19 cellular contexts compared by ENCODE assay signal in the genomic region with DNA sequence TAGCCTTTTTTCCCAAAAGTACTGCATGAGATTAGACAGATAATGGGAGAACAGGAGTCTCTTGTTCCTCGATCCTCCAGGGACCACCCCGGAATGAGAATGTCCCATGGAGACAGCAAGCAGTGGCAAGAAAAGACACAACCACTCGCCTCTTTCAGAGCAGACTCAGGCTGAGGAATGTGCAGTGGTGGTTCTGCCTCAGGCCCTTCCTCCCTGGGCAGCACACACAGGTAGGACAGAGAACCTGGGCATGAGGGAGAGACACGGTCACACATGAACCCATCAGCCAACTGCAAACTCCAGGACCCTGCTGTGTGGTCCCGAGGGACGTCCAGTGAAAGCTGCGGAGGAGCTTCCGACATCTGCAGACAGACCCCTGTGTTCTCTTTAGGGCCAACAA. TPM values are rescaled to one million over a fixed set of nuclear protein-coding genes. Genes with fewer than 3 reads are reported as not detected.
DNase-seq lines count a peak whose midpoint lies in the region; ATAC-seq and TF ChIP-seq lines count a peak whose summit lies in the region.
"Had no signal": no experiment of that assay in that cellular context is flagged by ENCODE, and none has a peak within 500 bp of the region (broad histone marks: within the 10 kb centered on the region; RNA-seq: fewer than 3 reads in every experiment).

No MANE protein-coding gene starts in this region.

- H3K27ac ChIP-seq in mammary epithelial cell (ENCODE audit: insufficient read depth, low read depth, low read length) = no peak overlapping the region
- no peak overlapping the region for H3K27ac ChIP-seq in RWPE2 (ENCODE audit: poor library complexity, severe bottlenecking)
- H3K27ac ChIP-seq in substantia nigra (ENCODE audit: low read depth, low read length, poor library complexity, severe bottlenecking) = peak overlapping the region; percentile 8
- H3K27ac ChIP-seq: esophagus muscularis mucosa, lower lobe of right lung, psoas muscle, upper lobe of right lung had no signal

- H3K4me1 ChIP-seq in mammary epithelial cell (ENCODE audit: insufficient read depth, low read length) = peaks cover 10% of the 10 kb centered on the region
- H3K4me1 ChIP-seq in RWPE2 (ENCODE audit: insufficient read depth, poor library complexity, severe bottlenecking) = no peaks in the 10 kb centered on the region
- H3K4me1 ChIP-seq: psoas muscle had no signal

- H3K9me3 Mint-ChIP-seq in MCF 10A (ENCODE audit: unreplicated experiment) = no peaks in the 10 kb centered on the region
- H3K9me3 Mint-ChIP-seq: activated naive CD8-positive, alpha-beta T cell treated with anti-CD3 and anti-CD28 coated beads, Interleukin-2, amount 50 U/mL, for 24 hours; activated T-cell treated with anti-CD3 and anti-CD28 coated beads, Interleukin-2, amount 50 U/mL, for 72 hours; CD8-positive, alpha-beta memory T cell; stimulated activated memory B cell treated with anti-CD40 and anti-IgM and Interleukin-4, amounts not matched to agents 10 μg/mL and 1 μg/mL and 100 μg/mL, for 72 hours had no signal

- WGBS in mammary epithelial cell (ENCODE audit: low coverage, missing lambda C conversion rate) = 3% methylated on average over 7 of the region's 8 CpGs

- peaks cover 13% of the 10 kb centered on the region for H3K4me1 Mint-ChIP-seq in MCF 10A (ENCODE audit: insufficient read depth, unreplicated experiment)
- H3K4me1 Mint-ChIP-seq: stimulated activated memory B cell treated with anti-CD40 and anti-IgM and Interleukin-4, amounts not matched to agents 10 μg/mL and 1 μg/mL and 100 μg/mL, for 72 hours had no signal

- CTCF ChIA-PET in mammary epithelial cell (lab: Charles Lee; ENCODE audit: low non-redundant PET) (interaction anchor here (0.6 kb wide), 1 partner anchor 185 kb away, joined by 3 read pairs; no protein-coding TSS in a partner anchor), MCF 10A (lab: Yijun Ruan, JAX) (interaction anchor here (0.6 to 6.0 kb wide), 30 partner anchors 10 to 983 kb away, joined by 3 to 76 read pairs (median 4); no protein-coding TSS in a partner anchor)

- no peaks in the 10 kb centered on the region for H3K79me2 ChIP-seq in mammary epithelial cell (ENCODE audit: insufficient read depth, low read length)

- intact Hi-C loops in mammary epithelial cell (cut with micrococcal nuclease) (loop anchor here (1.0 to 5.0 kb wide), 4 partner anchors 210 to 983 kb away; no protein-coding TSS in a partner anchor), MCF 10A (cut with micrococcal nuclease) (loop anchor here (1.0 to 2.0 kb wide), 4 partner anchors 214 to 431 kb away; no protein-coding TSS in a partner anchor)

- dilution Hi-C loops in mammary epithelial cell (cut with HindIII; ENCODE audit: low sequenced_read_pairs) = loop anchor here (5.0 kb wide), 1 partner anchor 302 kb away; a partner anchor contains a TSS

- TF ChIP-seq CTCF in mammary epithelial cell (conservative IDR thresholded peaks at IDR 0.05 in 1 of 2, IDR thresholded peaks at IDR 0.05 in 1 of 2; ENCODE audit: extremely low read depth in 1 of 2, insufficient read depth in 1 of 2, low read depth in 1 of 2, low read length in 2 of 2) (no peak), MCF 10A (IDR thresholded peaks at IDR 0.05; ENCODE audit: unreplicated experiment) (no peak), RWPE2 (IDR thresholded peaks at IDR 0.05; ENCODE audit: poor library complexity, severe bottlenecking) (no peak), epithelial cell of esophagus (IDR thresholded peaks at IDR 0.05; ENCODE audit: insufficient read depth, low read depth, low read length, missing control alignments) (no peak)

- in situ Hi-C loops in mammary epithelial cell (cut with MboI; ENCODE audit: low sequenced_read_pairs in 2 of 2) = loop anchor here (10.0 kb wide), 2 partner anchors 340 to 430 kb away; no protein-coding TSS in a partner anchor

- ATAC-seq in RWPE2 (ENCODE audit: low read depth) = peak; percentile 58; the same call in 2 of the 3 replicates
- no peak for ATAC-seq in HG02840 (IDR thresholded peaks at IDR 0.05; ENCODE audit: low FRiP score, unreplicated experiment)
- no peak for ATAC-seq in HG03442 (IDR thresholded peaks at IDR 0.05; ENCODE audit: unreplicated experiment)
- ATAC-seq in GM21515 (IDR thresholded peaks at IDR 0.05; ENCODE audit: unreplicated experiment) = no peak

- H3K4me3 ChIP-seq in mammary epithelial cell (replicated peaks in 1 of 3; ENCODE audit: insufficient read depth in 1 of 3, low read depth in 2 of 3, low read length in 3 of 3) = no peak overlapping the region
- no peak overlapping the region for H3K4me3 ChIP-seq in RWPE2 (ENCODE audit: severe bottlenecking)
- H3K4me3 ChIP-seq in epithelial cell of esophagus (ENCODE audit: low read length) = no peak overlapping the region

- H3K27me3 Mint-ChIP-seq in MCF 10A (ENCODE audit: insufficient read depth, unreplicated experiment) = no peaks in the 10 kb centered on the region
- H3K27me3 Mint-ChIP-seq: activated naive CD8-positive, alpha-beta T cell treated with anti-CD3 and anti-CD28 coated beads, Interleukin-2, amount 50 U/mL, for 24 hours; naive thymus-derived CD8-positive, alpha-beta T cell; stimulated activated memory B cell treated with anti-CD40 and anti-IgM and Interleukin-4, amounts not matched to agents 10 μg/mL and 1 μg/mL and 100 μg/mL, for 72 hours had no signal

- H3K9ac ChIP-seq in mammary epithelial cell (ENCODE audit: insufficient read depth, low read length) = no peak overlapping the region

- peak overlapping the region; percentile 48 for H3K4me2 ChIP-seq in mammary epithelial cell (ENCODE audit: insufficient read depth, low read depth, low read length)

- POLR2A ChIA-PET in MCF 10A (lab: Yijun Ruan, JAX) = interaction anchor here (1.1 to 1.3 kb wide), 2 partner anchors 30 to 431 kb away, joined by 3 to 4 read pairs; no protein-coding TSS in a partner anchor

- H2AFZ ChIP-seq in mammary epithelial cell (ENCODE audit: low read depth, low read length) = peak overlapping the region; percentile 71

- no peaks in the 10 kb centered on the region for H3K9me3 ChIP-seq in mammary epithelial cell (replicated peaks; ENCODE audit: insufficient read depth, low read length)
- H3K9me3 ChIP-seq in RWPE2 (ENCODE audit: severe bottlenecking) = no peaks in the 10 kb centered on the region
- H3K9me3 ChIP-seq: esophagus muscularis mucosa, lower lobe of right lung, psoas muscle, upper lobe of right lung had no signal

- H3K27ac Mint-ChIP-seq in MCF 10A (ENCODE audit: low read depth, unreplicated experiment) = no peak overlapping the region
- H3K27ac Mint-ChIP-seq: activated naive CD8-positive, alpha-beta T cell treated with anti-CD3 and anti-CD28 coated beads, Interleukin-2, amount 50 U/mL, for 24 hours; activated T-cell treated with anti-CD3 and anti-CD28 coated beads, Interleukin-2, amount 50 U/mL, for 72 hours; stimulated activated memory B cell treated with anti-CD40 and anti-IgM and Interleukin-4, amounts not matched to agents 10 μg/mL and 1 μg/mL and 100 μg/mL, for 72 hours had no signal

- H3K27me3 ChIP-seq in mammary epithelial cell (ENCODE audit: insufficient read depth, low read length) = no peaks in the 10 kb centered on the region
- H3K27me3 ChIP-seq in RWPE2 (ENCODE audit: insufficient read depth, poor library complexity, severe bottlenecking) = no peaks in the 10 kb centered on the region
- H3K27me3 ChIP-seq: esophagus muscularis mucosa, upper lobe of right lung had no signal

- H3K36me3 Mint-ChIP-seq in MCF 10A (ENCODE audit: insufficient read depth, unreplicated experiment) = peaks cover 4% of the 10 kb centered on the region
- H3K36me3 Mint-ChIP-seq: stimulated activated memory B cell treated with anti-CD40 and anti-IgM and Interleukin-4, amounts not matched to agents 10 μg/mL and 1 μg/mL and 100 μg/mL, for 72 hours had no signal

- H3K36me3 ChIP-seq in mammary epithelial cell (ENCODE audit: insufficient read depth, low read length) (no peaks in the 10 kb centered on the region), RWPE2 (ENCODE audit: low read depth) (no peaks in the 10 kb centered on the region)
- H3K36me3 ChIP-seq: esophagus muscularis mucosa, lower lobe of right lung, upper lobe of right lung had no signal

- H3K4me3 Mint-ChIP-seq in MCF 10A (ENCODE audit: unreplicated experiment) = no peak overlapping the region
- H3K4me3 Mint-ChIP-seq: activated naive CD8-positive, alpha-beta T cell treated with anti-CD3 and anti-CD28 coated beads, Interleukin-2, amount 50 U/mL, for 24 hours; activated T-cell treated with anti-CD3 and anti-CD28 coated beads, Interleukin-2, amount 50 U/mL, for 72 hours; CD8-positive, alpha-beta memory T cell; naive thymus-derived CD8-positive, alpha-beta T cell; stimulated activated memory B cell treated with anti-CD40 and anti-IgM and Interleukin-4, amounts not matched to agents 10 μg/mL and 1 μg/mL and 100 μg/mL, for 72 hours had no signal

- H4K20me1 ChIP-seq in mammary epithelial cell (ENCODE audit: insufficient read depth, low read length) = no peaks in the 10 kb centered on the region

- BruUV-seq in mammary epithelial cell (replicated peaks; lab: Mats Ljungman, UMichigan) (no TSS peak), MCF 10A (replicated peaks; lab: Mats Ljungman, UMichigan) (no TSS peak)

- DNase-seq in mammary epithelial cell (peak; percentile 38), MCF 10A (ENCODE audit: unreplicated experiment) (no peak), RWPE2 (ENCODE audit: low spot score) (no peak), epithelial cell of esophagus (ENCODE audit: low read depth) (peak; percentile 69), substantia nigra (lab: John Stamatoyannopoulos, UW) (no peak)
- DNase-seq: cortex of kidney, lower lobe of right lung, NCI-H1436 treated with DMSO at 0.1 percent for 48 hours, psoas muscle, upper lobe of right lung had no signal

RNA-seq across cellular contexts. Expression of a gene that starts 31.0 kb away (rescaled TPM):
- total RNA-seq in mammary epithelial cell = 10 to 100 TPM; 17.0 to 18.5 TPM
- polyA plus RNA-seq in mammary epithelial cell = 26.9 TPM
- polyA minus RNA-seq in mammary epithelial cell = 36.5 TPM
- total RNA-seq in MCF 10A (2022) = 15.1 and 21.2 TPM in 2 replicates

Comparison
In these comparisons a context has a peak if more than half of its experiments do, and no peak if none do; other contexts are left out.
1. DNase-seq: peak in mammary epithelial cell (single experiment) and epithelial cell of esophagus (single experiment); none in MCF 10A (single experiment), RWPE2 (single experiment) and substantia nigra (0 of 49).